33 cellular contexts compared by ENCODE assay signal in the genomic region with DNA sequence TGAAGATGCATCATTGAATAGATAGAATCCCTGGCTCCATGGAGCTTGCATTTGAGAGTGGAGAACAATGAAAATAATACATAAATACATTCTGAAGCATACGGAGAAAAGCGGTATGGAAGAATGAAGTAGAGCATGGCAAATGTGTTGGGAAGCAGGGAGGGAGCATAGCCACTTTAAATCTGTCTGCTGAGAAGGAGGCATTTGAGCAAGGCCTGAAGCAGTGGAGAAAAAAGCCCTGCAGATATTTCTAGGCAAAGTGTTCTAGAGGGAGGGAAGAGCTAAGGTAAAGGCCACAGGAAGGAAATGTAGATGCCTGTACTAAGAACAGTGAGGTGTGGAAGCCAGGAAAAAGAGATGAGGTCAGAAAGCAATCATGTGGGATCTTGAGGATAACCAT.
"Had no signal": no experiment of that assay in that cellular context is flagged by ENCODE, and none has a peak within 500 bp of the region (broad histone marks: within the 10 kb centered on the region; RNA-seq: fewer than 3 reads in every experiment).

No MANE protein-coding gene starts in this region.

- DNase-seq: Karpas-422, Kasumi-1, MG63, MM.1S, MV-4-11, NCI-H1048, NCI-H1092, NCI-H1092 treated with DMSO at 0.1 percent for 48 hours, NCI-H1105, NCI-H1105 treated with DMSO at 0.1 percent for 48 hours, NCI-H1417, NCI-H1417 treated with DMSO at 0.1 percent for 48 hours, NCI-H1436, NCI-H1436 treated with DMSO at 0.1 percent for 48 hours, NCI-H146, NCI-H1694, NCI-H1694 treated with DMSO at 0.1 percent for 48 hours, NCI-H187, NCI-H187 treated with DMSO at 0.1 percent for 48 hours, NCI-H1930, NCI-H2029, NCI-H2029 treated with DMSO at 0.1 percent for 48 hours, NCI-H2081, NCI-H2081 treated with DMSO at 0.1 percent for 48 hours, NCI-H2107, NCI-H2171, NCI-H2171 treated with DMSO at 0.1 percent for 48 hours, NCI-H2227 treated with DMSO at 0.1 percent for 48 hours, NCI-H226, NCI-H345, NCI-H510A, NCI-H510A treated with DMSO at 0.1 percent for 48 hours had no signal

- H3K27ac ChIP-seq: KMS-11 had no signal

- H3K4me3 ChIP-seq: MG63 had no signal

- H3K36me3 ChIP-seq: MG63 had no signal

- H3K27me3 ChIP-seq: MG63 had no signal

- H3K9me3 ChIP-seq: MG63 had no signal
